Comparison of ENCODE assay signal across 8 cellular contexts in genomic region chr2:234497592-234498023, GRCh38. TPM values are rescaled to one million over a fixed set of nuclear protein-coding genes. Genes with fewer than 3 reads are reported as not detected.
DNase-seq lines count a peak whose midpoint lies in the region; ATAC-seq and TF ChIP-seq lines count a peak whose summit lies in the region.

No MANE protein-coding gene starts in this region.

- no peaks in the 10 kb centered on the region for H3K9me3 ChIP-seq in BLaER1 treated with 17β-estradiol and CSF1 and Interleukin-3, amounts not matched to agents 10 nM and 100 nM (replicated peaks in 1 of 11)
- no peaks in the 10 kb centered on the region for H3K9me3 ChIP-seq in OCI-LY3 (ENCODE audit: insufficient read depth, low read length)
- no peaks in the 10 kb centered on the region for H3K9me3 ChIP-seq in effector memory CD4-positive, alpha-beta T cell (ENCODE audit: control insufficient read depth, low read length)
- H3K9me3 ChIP-seq in neural cell (ENCODE audit: low read length) = no peaks in the 10 kb centered on the region

- H3K36me3 ChIP-seq in BLaER1 treated with 17β-estradiol and CSF1 and Interleukin-3, amounts not matched to agents 10 nM and 100 nM = peaks cover 0 to 36% (median 0%) of the 10 kb centered on the region in 11 experiments; a peak in 7 of 22 replicates
- H3K36me3 ChIP-seq in OCI-LY3 (replicated peaks; ENCODE audit: low read depth, low read length) (no peaks in the 10 kb centered on the region), neural cell (ENCODE audit: insufficient read depth, low read length) (no peaks in the 10 kb centered on the region)
- H3K36me3 ChIP-seq in effector memory CD4-positive, alpha-beta T cell (ENCODE audit: control insufficient read depth, insufficient read depth, low read length) = peaks cover 21% of the 10 kb centered on the region

- H4K20me1 ChIP-seq in BLaER1 treated with 17β-estradiol and CSF1 and Interleukin-3, amounts not matched to agents 10 nM and 100 nM = peaks cover 4 to 42% (median 32%) of the 10 kb centered on the region in 11 experiments; a peak in 17 of 22 replicates
- H4K20me1 ChIP-seq in OCI-LY3 (ENCODE audit: insufficient read depth, low read length) (no peaks in the 10 kb centered on the region), neural cell (ENCODE audit: insufficient read depth) (no peaks in the 10 kb centered on the region)

- H3K9me2 ChIP-seq in neural cell (ENCODE audit: insufficient read depth, low read length) = no peaks in the 10 kb centered on the region

- no peak for ATAC-seq in GM21825 (IDR thresholded peaks at IDR 0.05; ENCODE audit: unreplicated experiment)
- ATAC-seq in HG03520 (IDR thresholded peaks at IDR 0.05; ENCODE audit: unreplicated experiment) = no peak
- no peak for ATAC-seq in GM21786 (IDR thresholded peaks at IDR 0.05; ENCODE audit: unreplicated experiment)

- H3K27me3 ChIP-seq in BLaER1 treated with 17β-estradiol and CSF1 and Interleukin-3, amounts not matched to agents 10 nM and 100 nM = peaks cover 0 to 19% (median 0%) of the 10 kb centered on the region in 11 experiments; a peak in 3 of 22 replicates
- H3K27me3 ChIP-seq in OCI-LY3 (ENCODE audit: low read depth, low read length) = peaks cover 16% of the 10 kb centered on the region
- H3K27me3 ChIP-seq in effector memory CD4-positive, alpha-beta T cell (replicated peaks; ENCODE audit: control insufficient read depth, insufficient read depth, low read length, poor library complexity, severe bottlenecking) = no peaks in the 10 kb centered on the region
- no peaks in the 10 kb centered on the region for H3K27me3 ChIP-seq in neural cell (ENCODE audit: insufficient read depth, low read depth, low read length)

- TF ChIP-seq EP300 in neural cell (conservative IDR thresholded peaks at IDR 0.05; ENCODE audit: poor library complexity, severe bottlenecking) = no peak

- peaks cover 12 to 65% (median 43%) of the 10 kb centered on the region in 10 experiments; a peak in 19 of 20 replicates for H3K4me1 ChIP-seq in BLaER1 treated with 17β-estradiol and CSF1 and Interleukin-3, amounts not matched to agents 10 nM and 100 nM
- peaks cover 5% of the 10 kb centered on the region; the same call in 1 of the 2 replicates for H3K4me1 ChIP-seq in OCI-LY3 (ENCODE audit: low read length)
- H3K4me1 ChIP-seq in effector memory CD4-positive, alpha-beta T cell (ENCODE audit: control insufficient read depth, insufficient read depth, low read length, poor library complexity, severe bottlenecking) = peaks cover 29% of the 10 kb centered on the region

- no peak for DNase-seq in effector memory CD4-positive, alpha-beta T cell
- DNase-seq in cerebellum (ENCODE audit: low spot score) = no peak

- no peak for TF ChIP-seq CTCF in OCI-LY3 (IDR thresholded peaks at IDR 0.05; ENCODE audit: low read depth, low read length)
- no peak for TF ChIP-seq CTCF in neural cell (IDR thresholded peaks at IDR 0.05; ENCODE audit: poor library complexity, severe bottlenecking)

- peak overlapping the region; percentile 73 to 92 (median 86) for H3K4me2 ChIP-seq in BLaER1 treated with 17β-estradiol and CSF1 and Interleukin-3, amounts not matched to agents 10 nM and 100 nM
- H3K4me2 ChIP-seq in OCI-LY3 (ENCODE audit: low read length) (peak overlapping the region; percentile 77), neural cell (ENCODE audit: low read length) (no peak overlapping the region)

- peak overlapping the region; percentile 74 to 90 (median 85) for H3K27ac ChIP-seq in BLaER1 treated with 17β-estradiol and CSF1 and Interleukin-3, amounts not matched to agents 10 nM and 100 nM
- H3K27ac ChIP-seq in OCI-LY3 (ENCODE audit: low read length) (no peak overlapping the region), neural cell (ENCODE audit: low read length) (no peak overlapping the region)
- peak overlapping the region; percentile 98 for H3K27ac ChIP-seq in effector memory CD4-positive, alpha-beta T cell (ENCODE audit: insufficient read depth, low read length, poor library complexity, severe bottlenecking)

- peak overlapping the region; percentile 52 to 90 (median 65) for H3K4me3 ChIP-seq in BLaER1 treated with 17β-estradiol and CSF1 and Interleukin-3, amounts not matched to agents 10 nM and 100 nM
- H3K4me3 ChIP-seq in OCI-LY3 (ENCODE audit: low read length) = peak overlapping the region; percentile 76
- H3K4me3 ChIP-seq in effector memory CD4-positive, alpha-beta T cell (ENCODE audit: insufficient read depth, low read depth, low read length, poor library complexity, severe bottlenecking) = peak overlapping the region; percentile 44
- peak overlapping the region; percentile 60 for H3K4me3 ChIP-seq in neural cell (ENCODE audit: low read length)

- no peaks in the 10 kb centered on the region for H3F3A ChIP-seq in neural cell (ENCODE audit: insufficient read depth, low read length, poor library complexity, severe bottlenecking)

- no peaks in the 10 kb centered on the region for H3K79me2 ChIP-seq in OCI-LY3 (ENCODE audit: low read length)
- peaks cover 37% of the 10 kb centered on the region for H3K79me2 ChIP-seq in neural cell (replicated peaks; ENCODE audit: insufficient read depth, low read length)

- H2AFZ ChIP-seq in OCI-LY3 (ENCODE audit: low read depth, low read length) (no peak overlapping the region), neural cell (ENCODE audit: low read depth, low read length) (no peak overlapping the region)

- no peak for TF ChIP-seq RAD21 in neural cell (conservative IDR thresholded peaks at IDR 0.05)

- peak overlapping the region; percentile 78 to 93 (median 83) for H3K9ac ChIP-seq in BLaER1 treated with 17β-estradiol and CSF1 and Interleukin-3, amounts not matched to agents 10 nM and 100 nM
- H3K9ac ChIP-seq in OCI-LY3 (ENCODE audit: low read length) (no peak overlapping the region; the same call in 1 of the 2 replicates), neural cell (ENCODE audit: low read length) (peak overlapping the region; percentile 56)

TF ChIP-seq in neural cell, 6 proteins besides CTCF, POLR2A, EP300 and RAD21:
- no peak for TF ChIP-seq SMC3 (conservative IDR thresholded peaks at IDR 0.05; ENCODE audit: poor library complexity)
- no peak for TF ChIP-seq REST (IDR thresholded peaks at IDR 0.05; ENCODE audit: borderline replicate concordance)
- TF ChIP-seq EZH2 (IDR thresholded peaks at IDR 0.05; ENCODE audit: borderline replicate concordance, insufficient read depth, low read length, poor library complexity, severe bottlenecking) = no peak
- TF ChIP-seq MXI1 (conservative IDR thresholded peaks at IDR 0.05; ENCODE audit: poor library complexity, severe bottlenecking) = no peak
- TF ChIP-seq POLR2AphosphoS5 (IDR thresholded peaks at IDR 0.05) = no peak
- TF ChIP-seq TAF1 (IDR thresholded peaks at IDR 0.05; ENCODE audit: low read depth) = no peak

RNA-seq across cellular contexts. Expression of gene ARL4C, which starts 0.7 kb away (rescaled TPM):
- polyA plus RNA-seq in neural cell = 20.3 and 21.6 TPM in 2 replicates
- polyA minus RNA-seq in neural cell = 42.6 and 44.6 TPM in 2 replicates
- 17.5 TPM for total RNA-seq in cerebellum

Comparison
In these comparisons a context has a peak if more than half of its experiments do, and no peak if none do; other contexts are left out.
1. H3K27ac ChIP-seq: peak in BLaER1 treated with 17β-estradiol and CSF1 and Interleukin-3, amounts not matched to agents 10 nM and 100 nM (11 of 11) and effector memory CD4-positive, alpha-beta T cell (single experiment); none in OCI-LY3 (single experiment) and neural cell (single experiment).
2. Peak in every context shown above with its lines, with median percentiles within 50 percentile points of each other: H3K4me3 ChIP-seq.